11 cellular contexts compared by ENCODE assay signal in genomic region chr18:49980869-49981268, GRCh38.
"Had no signal": no experiment of that assay in that cellular context is flagged by ENCODE, and none has a peak within 500 bp of the region (broad histone marks: within the 10 kb centered on the region; RNA-seq: fewer than 3 reads in every experiment).

No MANE protein-coding gene starts in this region.

- H3K9me3 ChIP-seq: tibial artery had no signal

- H3K36me3 ChIP-seq: tibial artery had no signal

- DNase-seq: activated CD4-positive, alpha-beta T cell treated with anti-CD3 and anti-CD28 coated beads, Interleukin-2, amount 10 ng/mL, durations not matched to agents 24 days and 14 days; activated CD8-positive, alpha-beta T cell treated with anti-CD3 and anti-CD28 coated beads for 36 hours; activated naive CD4-positive, alpha-beta T cell treated with anti-CD3 and anti-CD28 coated beads for 36 hours; activated T-cell treated with anti-CD3 and anti-CD28 coated beads, Interleukin-2, amount 50 U/mL, for 1 hour; cerebellar nuclear complex; cortex of kidney; naive B cell; stimulated activated naive CD8-positive, alpha-beta T cell treated with anti-CD3 and anti-CD28 coated beads, Interleukin-15, Interleukin-2, amounts not matched to agents 100 U/mL and 50 U/mL, for 24 hours; T1000; tibial artery had no signal

- H3K27me3 ChIP-seq: tibial artery had no signal

- H3K4me3 ChIP-seq: tibial artery had no signal

- H3K27ac ChIP-seq: tibial artery had no signal

- FAIRE-seq: endometrium had no signal
